In genomic region chr14:92675421-92675820, GRCh38 we compare ENCODE assay signal across 14 cellular contexts.
A peak's percentile ranks its signal among the peaks of the same experiment; 100 is the strongest.
DNase-seq lines count a peak whose midpoint lies in the region; ATAC-seq and TF ChIP-seq lines count a peak whose summit lies in the region.
"Had no signal": no experiment of that assay in that cellular context is flagged by ENCODE, and none has a peak within 500 bp of the region (broad histone marks: within the 10 kb centered on the region; RNA-seq: fewer than 3 reads in every experiment).

No MANE protein-coding gene starts in this region.

- H4K20me1 ChIP-seq in BLaER1: peaks cover 70% of the 10 kb centered on the region

- intact Hi-C loops in CD8-positive, alpha-beta T cell (cut with DNase I, micrococcal nuclease): no loop called here

- ATAC-seq in CD8-positive, alpha-beta T cell: no peak
- ATAC-seq in T-helper 17 cell: no peak
- ATAC-seq in naive B cell (ENCODE audit: low read depth in 2 of 2): no peak
- no peak for ATAC-seq in GM21576 (IDR thresholded peaks at IDR 0.05; ENCODE audit: unreplicated experiment)
- ATAC-seq: activated CD8-positive, alpha-beta memory T cell treated with anti-CD3 and anti-CD28 coated beads, Interleukin-2, amount 10 ng/mL, durations not matched to agents 7 days and 5 days; left colon had no signal

- H3K27me3 Mint-ChIP-seq in CD8-positive, alpha-beta T cell (ENCODE audit: low read depth): no peaks in the 10 kb centered on the region
- H3K27me3 Mint-ChIP-seq in T-helper 17 cell (no peaks in the 10 kb centered on the region), naive B cell (no peaks in the 10 kb centered on the region)
- H3K27me3 Mint-ChIP-seq: activated CD8-positive, alpha-beta memory T cell treated with anti-CD3 and anti-CD28 coated beads, Interleukin-2, amount 10 ng/mL, durations not matched to agents 7 days and 5 days had no signal

- H3K4me1 ChIP-seq in BLaER1: peaks cover 44% of the 10 kb centered on the region
- peaks cover 52% of the 10 kb centered on the region for H3K4me1 ChIP-seq in CD8-positive, alpha-beta T cell (ENCODE audit: insufficient read depth, low read length)

- 0 out of 2 replicates have a peak, but pooled peaks cover 8% of the 10 kb centered on the region for H3K36me3 ChIP-seq in BLaER1
- H3K36me3 ChIP-seq in CD8-positive, alpha-beta T cell (ENCODE audit: insufficient read depth, low read length): peaks cover 67% of the 10 kb centered on the region

- no peak for TF ChIP-seq CTCF in CD8-positive, alpha-beta T cell (IDR thresholded peaks at IDR 0.05)

- no peak overlapping the region for H3K27ac ChIP-seq in BLaER1
- no peak overlapping the region for H3K27ac ChIP-seq in CD8-positive, alpha-beta T cell (ENCODE audit: low read depth, low read length)

- H3K4me1 Mint-ChIP-seq in CD8-positive, alpha-beta T cell (ENCODE audit: low read depth): peaks cover 61% of the 10 kb centered on the region
- H3K4me1 Mint-ChIP-seq in T-helper 17 cell: peaks cover 39% of the 10 kb centered on the region
- H3K4me1 Mint-ChIP-seq in naive B cell: peaks cover 53 to 76% (median 62%) of the 10 kb centered on the region in 3 donors

- peaks cover 38% of the 10 kb centered on the region for H3K27me3 ChIP-seq in BLaER1
- no peaks in the 10 kb centered on the region for H3K27me3 ChIP-seq in CD8-positive, alpha-beta T cell (ENCODE audit: insufficient read depth, low read length)
- H3K27me3 ChIP-seq: Peyer's patch had no signal

- peak overlapping the region; percentile 82 for H3K27ac Mint-ChIP-seq in CD8-positive, alpha-beta T cell
- H3K27ac Mint-ChIP-seq in T-helper 17 cell (peak overlapping the region; percentile 72), naive B cell (peak overlapping the region; percentile 75 to 97 (median 94))

- peak overlapping the region; percentile 1 for H3K4me3 Mint-ChIP-seq in CD8-positive, alpha-beta T cell
- H3K4me3 Mint-ChIP-seq in T-helper 17 cell: no peak overlapping the region
- H3K4me3 Mint-ChIP-seq in naive B cell: peak overlapping the region; percentile 30 to 91 (median 80)
- H3K4me3 Mint-ChIP-seq: activated CD8-positive, alpha-beta memory T cell treated with anti-CD3 and anti-CD28 coated beads, Interleukin-2, amount 10 ng/mL, durations not matched to agents 7 days and 5 days had no signal

- no peaks in the 10 kb centered on the region for H3K9me3 Mint-ChIP-seq in CD8-positive, alpha-beta T cell
- H3K9me3 Mint-ChIP-seq in naive B cell: peaks cover 0 to 5% (median 0%) of the 10 kb centered on the region in 7 donors

- CTCF ChIA-PET in CD8-positive, alpha-beta T cell (lab: Charles Lee): interaction anchor here (0.6 to 1.8 kb wide), 4 partner anchors 16 to 158 kb away, joined by 3 to 6 read pairs (median 4); no protein-coding TSS in a partner anchor

- no peak overlapping the region for H3K9ac ChIP-seq in BLaER1

- H3K4me3 ChIP-seq in BLaER1: no peak overlapping the region
- no peak overlapping the region for H3K4me3 ChIP-seq in CD8-positive, alpha-beta T cell (ENCODE audit: low read depth, low read length)
- H3K4me3 ChIP-seq: Peyer's patch had no signal

- H3K36me3 Mint-ChIP-seq in CD8-positive, alpha-beta T cell: peaks cover 89% of the 10 kb centered on the region
- H3K36me3 Mint-ChIP-seq in T-helper 17 cell (ENCODE audit: low read depth): peaks cover 20% of the 10 kb centered on the region
- peaks cover 10 to 30% of the 10 kb centered on the region in 2 donors for H3K36me3 Mint-ChIP-seq in naive B cell

- peak overlapping the region; percentile 80 for H3K4me2 ChIP-seq in BLaER1

- DNase-seq in CD8-positive, alpha-beta T cell: no peak
- DNase-seq in T-helper 17 cell: no peak
- DNase-seq in naive B cell: no peak
- DNase-seq in ecto neural progenitor cell (ENCODE audit: low spot score): no peak
- no peak for DNase-seq in SIG-M5 (lab: John Stamatoyannopoulos, UW)
- DNase-seq in NCI-H345 treated with DMSO at 0.1 percent for 48 hours (lab: John Stamatoyannopoulos, UW; ENCODE audit: unreplicated experiment): no peak
- DNase-seq: activated CD8-positive, alpha-beta memory T cell treated with anti-CD3 and anti-CD28 coated beads, Interleukin-2, amount 10 ng/mL, durations not matched to agents 7 days and 5 days; central memory CD4-positive, alpha-beta T cell; left colon; NCI-H2081; NCI-H526 treated with DMSO at 0.1 percent for 48 hours had no signal

- H3K9me3 ChIP-seq in BLaER1 (no peaks in the 10 kb centered on the region), T-helper 17 cell (ENCODE audit: control insufficient read depth, low read length, poor library complexity, severe bottlenecking) (no peaks in the 10 kb centered on the region)
- no peaks in the 10 kb centered on the region for H3K9me3 ChIP-seq in CD8-positive, alpha-beta T cell (ENCODE audit: low read length)
- H3K9me3 ChIP-seq: Peyer's patch had no signal

- POLR2A ChIA-PET in CD8-positive, alpha-beta T cell (lab: Charles Lee): interaction anchor here (1.4 kb wide), 1 partner anchor 19 kb away, joined by 5 read pairs; no protein-coding TSS in a partner anchor
